Comparison of ENCODE assay signal across 35 cellular contexts in the genomic region with DNA sequence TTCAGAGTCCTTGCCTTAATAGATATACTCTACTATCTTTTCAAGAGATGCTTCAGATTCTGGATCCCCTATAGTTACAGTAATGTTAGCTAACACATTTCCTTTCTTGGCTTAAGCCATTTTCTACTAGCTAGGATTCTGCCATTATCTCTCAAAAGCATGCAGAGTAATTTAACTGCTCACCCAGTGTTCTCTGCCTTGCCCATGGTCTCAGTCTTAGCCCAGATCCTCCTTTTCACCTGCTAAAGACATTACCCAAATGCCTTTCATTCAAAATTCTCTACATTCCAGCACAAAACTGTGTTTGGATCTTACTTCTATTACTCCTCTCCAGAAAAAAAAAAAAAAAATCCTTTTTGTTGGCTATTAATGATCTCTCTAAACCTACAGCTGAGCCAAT.
"Had no signal": no experiment of that assay in that cellular context is flagged by ENCODE, and none has a peak within 500 bp of the region (broad histone marks: within the 10 kb centered on the region; RNA-seq: fewer than 3 reads in every experiment).

No MANE protein-coding gene starts in this region.

- H3K27me3 Mint-ChIP-seq: activated CD4-positive, alpha-beta memory T cell treated with anti-CD3 and anti-CD28 coated beads for 36 hours; activated CD4-positive, alpha-beta T cell treated with anti-CD3 and anti-CD28 coated beads for 36 hours; activated CD4-positive, alpha-beta T cell treated with anti-CD3 and anti-CD28 coated beads, Interleukin-2, amount 10 ng/mL, durations not matched to agents 24 days and 14 days; activated CD8-positive, alpha-beta memory T cell treated with anti-CD3 and anti-CD28 coated beads, Interleukin-2, amount 10 ng/mL, durations not matched to agents 7 days and 5 days; activated naive CD4-positive, alpha-beta T cell treated with anti-CD3 and anti-CD28 coated beads, Interleukin-2, amount 50 U/mL, for 24 hours; activated naive CD8-positive, alpha-beta T cell treated with anti-CD3 and anti-CD28 coated beads for 36 hours; activated naive CD8-positive, alpha-beta T cell treated with anti-CD3 and anti-CD28 coated beads, Interleukin-2, amount 50 U/mL, for 24 hours; T-helper 17 cell had no signal

- H3K4me1 ChIP-seq: adrenal gland, body of pancreas, colonic mucosa, esophagus squamous epithelium, gastroesophageal sphincter had no signal

- H3K4me1 Mint-ChIP-seq: activated CD4-positive, alpha-beta T cell treated with anti-CD3 and anti-CD28 coated beads for 36 hours; activated CD4-positive, alpha-beta T cell treated with anti-CD3 and anti-CD28 coated beads, Interleukin-2, amount 10 ng/mL, durations not matched to agents 24 days and 14 days; activated CD8-positive, alpha-beta memory T cell treated with anti-CD3 and anti-CD28 coated beads, Interleukin-2, amount 10 ng/mL, durations not matched to agents 7 days and 5 days; activated naive CD4-positive, alpha-beta T cell treated with anti-CD3 and anti-CD28 coated beads, Interleukin-2, amount 50 U/mL, for 24 hours; activated naive CD8-positive, alpha-beta T cell treated with anti-CD3 and anti-CD28 coated beads for 36 hours; activated naive CD8-positive, alpha-beta T cell treated with anti-CD3 and anti-CD28 coated beads, Interleukin-2, amount 50 U/mL, for 24 hours; T-helper 17 cell had no signal

- H3K27me3 ChIP-seq: adrenal gland, body of pancreas, colonic mucosa, esophagus squamous epithelium, gastroesophageal sphincter had no signal

- H3K27ac ChIP-seq: adrenal gland, body of pancreas, colonic mucosa, epithelial cell of prostate, esophagus squamous epithelium, gastroesophageal sphincter, WERI-Rb-1 had no signal

- H3K4me3 ChIP-seq: adrenal gland, body of pancreas, colonic mucosa, esophagus squamous epithelium, gastroesophageal sphincter had no signal

- ATAC-seq: activated CD4-positive, alpha-beta T cell treated with anti-CD3 and anti-CD28 coated beads for 36 hours; activated CD8-positive, alpha-beta memory T cell treated with anti-CD3 and anti-CD28 coated beads, Interleukin-2, amount 10 ng/mL, durations not matched to agents 7 days and 5 days; activated CD8-positive, alpha-beta T cell treated with anti-CD3 and anti-CD28 coated beads, Interleukin-2, amount 10 ng/mL, durations not matched to agents 7 days and 5 days; activated naive CD8-positive, alpha-beta T cell treated with anti-CD3 and anti-CD28 coated beads, Interleukin-2, amount 50 U/mL, for 24 hours; body of pancreas; gastroesophageal sphincter; T-helper 17 cell had no signal

- H3K36me3 Mint-ChIP-seq: activated CD4-positive, alpha-beta memory T cell treated with anti-CD3 and anti-CD28 coated beads for 36 hours; activated CD8-positive, alpha-beta memory T cell treated with anti-CD3 and anti-CD28 coated beads, Interleukin-2, amount 10 ng/mL, durations not matched to agents 7 days and 5 days; activated naive CD4-positive, alpha-beta T cell treated with anti-CD3 and anti-CD28 coated beads, Interleukin-2, amount 50 U/mL, for 24 hours; activated naive CD8-positive, alpha-beta T cell treated with anti-CD3 and anti-CD28 coated beads for 36 hours had no signal

- H3K27ac Mint-ChIP-seq: activated CD4-positive, alpha-beta memory T cell treated with anti-CD3 and anti-CD28 coated beads for 36 hours; activated CD4-positive, alpha-beta T cell treated with anti-CD3 and anti-CD28 coated beads for 36 hours; activated CD4-positive, alpha-beta T cell treated with anti-CD3 and anti-CD28 coated beads, Interleukin-2, amount 10 ng/mL, durations not matched to agents 24 days and 14 days; activated CD8-positive, alpha-beta memory T cell treated with anti-CD3 and anti-CD28 coated beads, Interleukin-2, amount 10 ng/mL, durations not matched to agents 7 days and 5 days; activated CD8-positive, alpha-beta T cell treated with anti-CD3 and anti-CD28 coated beads, Interleukin-2, amount 10 ng/mL, durations not matched to agents 7 days and 5 days; activated naive CD4-positive, alpha-beta T cell treated with anti-CD3 and anti-CD28 coated beads for 36 hours; activated naive CD4-positive, alpha-beta T cell treated with anti-CD3 and anti-CD28 coated beads, Interleukin-2, amount 50 U/mL, for 24 hours; activated naive CD8-positive, alpha-beta T cell treated with anti-CD3 and anti-CD28 coated beads for 36 hours; activated naive CD8-positive, alpha-beta T cell treated with anti-CD3 and anti-CD28 coated beads, Interleukin-2, amount 50 U/mL, for 24 hours; activated T-helper 1 cell treated with anti-CD3 and anti-CD28 coated beads, Interleukin-12 subunit alpha, Interleukin-12 subunit beta, Interleukin-2, Interleukin-4 antibody, amounts not matched to agents 30 ng/mL and 10 ng/mL and 1 ng/mL, durations not matched to agents 14 hours and 24 hours and 36 hours; activated T-helper 2 cell treated with anti-CD3 and anti-CD28 coated beads, Interferon-gamma antibody, Interleukin-2, Interleukin-4, amounts not matched to agents 10 μg/mL and 5 μg/mL and 100 μg/mL, durations not matched to agents 14 hours and 24 hours and 36 hours; T-helper 17 cell; T-helper 2 cell treated with Interferon-gamma antibody and Interleukin-4, amounts not matched to agents 5 μg/mL and 100 μg/mL, for 36 hours had no signal

- DNase-seq: activated CD4-positive, alpha-beta memory T cell treated with anti-CD3 and anti-CD28 coated beads for 36 hours; activated CD4-positive, alpha-beta T cell treated with anti-CD3 and anti-CD28 coated beads for 36 hours; activated CD4-positive, alpha-beta T cell treated with anti-CD3 and anti-CD28 coated beads, Interleukin-2, amount 10 ng/mL, durations not matched to agents 24 days and 14 days; activated CD4-positive, CD25-positive, alpha-beta regulatory T cell; activated CD4-positive, CD25-positive, alpha-beta regulatory T cell treated with anti-CD3 and anti-CD28 coated beads, Interleukin-2, amount 50 U/mL, for 72 hours; activated CD8-positive, alpha-beta memory T cell treated with anti-CD3 and anti-CD28 coated beads, Interleukin-2, amount 10 ng/mL, durations not matched to agents 7 days and 5 days; activated CD8-positive, alpha-beta memory T cell treated with anti-CD3 and anti-CD28 coated beads, Interleukin-2, amount 50 U/mL, for 4 hours; activated CD8-positive, alpha-beta T cell treated with anti-CD3 and anti-CD28 coated beads, Interleukin-2, amount 10 ng/mL, durations not matched to agents 7 days and 5 days; activated effector memory CD4-positive, alpha-beta T cell treated with anti-CD3 and anti-CD28 coated beads, Interleukin-2, amount 50 U/mL, for 16 hours; activated naive CD4-positive, alpha-beta T cell treated with anti-CD3 and anti-CD28 coated beads for 36 hours; activated naive CD8-positive, alpha-beta T cell treated with anti-CD3 and anti-CD28 coated beads for 36 hours; activated naive CD8-positive, alpha-beta T cell treated with anti-CD3 and anti-CD28 coated beads, Interleukin-2, amount 50 U/mL, for 24 hours; activated T-cell treated with anti-CD3 and anti-CD28 coated beads, Interleukin-2, amount 50 U/mL, for 1 hour; activated T-cell treated with anti-CD3 and anti-CD28 coated beads, Interleukin-2, amount 50 U/mL, for 48 hours; adrenal gland; amygdala; aorta; body of pancreas; caudate nucleus; cerebellar nuclear complex; colonic mucosa; effector CD8-positive, alpha-beta T cell; esophagus squamous epithelium; foreskin melanocyte; head of caudate nucleus; T-helper 1 cell; T-helper 17 cell; T1000; WERI-Rb-1 had no signal

- H3K4me3 Mint-ChIP-seq: activated CD4-positive, alpha-beta memory T cell treated with anti-CD3 and anti-CD28 coated beads for 36 hours; activated CD4-positive, alpha-beta T cell treated with anti-CD3 and anti-CD28 coated beads for 36 hours; activated CD4-positive, alpha-beta T cell treated with anti-CD3 and anti-CD28 coated beads, Interleukin-2, amount 10 ng/mL, durations not matched to agents 24 days and 14 days; activated CD8-positive, alpha-beta memory T cell treated with anti-CD3 and anti-CD28 coated beads, Interleukin-2, amount 10 ng/mL, durations not matched to agents 7 days and 5 days; activated CD8-positive, alpha-beta T cell treated with anti-CD3 and anti-CD28 coated beads, Interleukin-2, amount 10 ng/mL, durations not matched to agents 7 days and 5 days; activated naive CD4-positive, alpha-beta T cell treated with anti-CD3 and anti-CD28 coated beads for 36 hours; activated naive CD4-positive, alpha-beta T cell treated with anti-CD3 and anti-CD28 coated beads, Interleukin-2, amount 50 U/mL, for 24 hours; activated naive CD8-positive, alpha-beta T cell treated with anti-CD3 and anti-CD28 coated beads for 36 hours; activated naive CD8-positive, alpha-beta T cell treated with anti-CD3 and anti-CD28 coated beads, Interleukin-2, amount 50 U/mL, for 24 hours; activated T-helper 1 cell treated with anti-CD3 and anti-CD28 coated beads, Interleukin-12 subunit alpha, Interleukin-12 subunit beta, Interleukin-2, Interleukin-4 antibody, amounts not matched to agents 30 ng/mL and 10 ng/mL and 1 ng/mL, durations not matched to agents 14 hours and 24 hours and 36 hours; T-helper 17 cell; T-helper 2 cell treated with Interferon-gamma antibody and Interleukin-4, amounts not matched to agents 5 μg/mL and 100 μg/mL, for 36 hours had no signal

- H3K36me3 ChIP-seq: adrenal gland, colonic mucosa, esophagus squamous epithelium, gastroesophageal sphincter, WERI-Rb-1 had no signal
